In the genomic region with DNA sequence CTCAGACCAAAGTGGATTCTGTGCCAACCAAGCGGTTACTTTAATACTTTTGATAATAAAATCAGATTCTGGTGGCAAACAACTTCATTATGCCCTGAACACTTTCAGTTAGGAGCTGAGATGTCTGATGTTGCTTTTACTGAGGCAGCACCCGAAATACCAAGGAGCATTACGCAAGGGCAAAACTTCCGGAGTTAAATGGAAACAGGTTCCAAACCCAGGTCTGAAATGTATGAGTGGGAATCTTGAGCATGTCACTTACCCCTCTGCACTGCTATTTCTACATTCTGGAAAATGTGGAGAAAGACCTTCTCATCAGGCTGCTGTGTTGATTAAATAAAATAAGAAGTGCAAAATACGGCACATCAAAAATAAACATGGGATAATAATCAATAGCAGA, we compare ENCODE assay signal across 8 cellular contexts.
"Had no signal": no experiment of that assay in that cellular context is flagged by ENCODE, and none has a peak within 500 bp of the region (broad histone marks: within the 10 kb centered on the region; RNA-seq: fewer than 3 reads in every experiment).

No MANE protein-coding gene starts in this region.

- H3K27me3 ChIP-seq: tibial artery had no signal

- H3K4me1 ChIP-seq: tibial artery had no signal

- H3K9me3 ChIP-seq: tibial artery had no signal

- DNase-seq: activated CD4-positive, alpha-beta T cell treated with anti-CD3 and anti-CD28 coated beads, Interleukin-2, amount 10 ng/mL, durations not matched to agents 24 days and 14 days; activated CD8-positive, alpha-beta memory T cell treated with anti-CD3 and anti-CD28 coated beads for 24 hours; activated naive CD4-positive, alpha-beta T cell treated with anti-CD3 and anti-CD28 coated beads, Interleukin-2, amount 50 U/mL, for 16 hours; small intestine; tibial artery had no signal

- H3K4me3 ChIP-seq: tibial artery had no signal

- H3K4me1 Mint-ChIP-seq: activated CD4-positive, alpha-beta T cell treated with anti-CD3 and anti-CD28 coated beads, Interleukin-2, amount 10 ng/mL, durations not matched to agents 24 days and 14 days; central memory CD8-positive, alpha-beta T cell had no signal

- H3K4me3 Mint-ChIP-seq: activated CD4-positive, alpha-beta T cell treated with anti-CD3 and anti-CD28 coated beads, Interleukin-2, amount 10 ng/mL, durations not matched to agents 24 days and 14 days; central memory CD8-positive, alpha-beta T cell; WTC11 had no signal

- H3K27ac Mint-ChIP-seq: activated CD4-positive, alpha-beta T cell treated with anti-CD3 and anti-CD28 coated beads, Interleukin-2, amount 10 ng/mL, durations not matched to agents 24 days and 14 days; WTC11 had no signal

- ATAC-seq: SK-N-SH treated with all-trans-retinoic acid at 6 μM for 48 hours, WTC11 had no signal

- H3K27ac ChIP-seq: tibial artery had no signal

- H3K27me3 Mint-ChIP-seq: activated CD4-positive, alpha-beta T cell treated with anti-CD3 and anti-CD28 coated beads, Interleukin-2, amount 10 ng/mL, durations not matched to agents 24 days and 14 days; central memory CD8-positive, alpha-beta T cell had no signal
